Comparison of ENCODE assay signal across 2 cellular contexts in genomic region chr17:81130385-81131288, GRCh38.
TF ChIP-seq lines count a peak whose summit lies in the region.

No MANE protein-coding gene starts in this region.

TF ChIP-seq in GM23338, 12 proteins besides CTCF, POLR2A, EP300 and RAD21:
- no peak for TF ChIP-seq REST (IDR thresholded peaks at IDR 0.05; ENCODE audit: unreplicated experiment)

TF ChIP-seq in H1, 55 proteins besides CTCF, POLR2A, EP300 and RAD21:
- no peak for TF ChIP-seq ATF2 (IDR thresholded peaks at IDR 0.05; ENCODE audit: low read length)
- no peak for TF ChIP-seq RBBP5 (IDR thresholded peaks at IDR 0.05; ENCODE audit: borderline replicate concordance, low read depth, low read length)
- TF ChIP-seq CTBP2 (IDR thresholded peaks at IDR 0.05; ENCODE audit: borderline replicate concordance, insufficient read depth, insufficient read length, low read length): no peak
- TF ChIP-seq BACH1 (IDR thresholded peaks at IDR 0.05; ENCODE audit: low read length): no peak
- no peak for TF ChIP-seq SAP30 (IDR thresholded peaks at IDR 0.05; ENCODE audit: insufficient read depth, insufficient replicate concordance, low read length)
- TF ChIP-seq FOSL1 (IDR thresholded peaks at IDR 0.05; ENCODE audit: insufficient read depth, low read depth, low read length): no peak
- no peak for TF ChIP-seq SP4 (IDR thresholded peaks at IDR 0.05; ENCODE audit: low read length)
- TF ChIP-seq CHD2 (IDR thresholded peaks at IDR 0.05; ENCODE audit: low read length): no peak
- TF ChIP-seq SUZ12 (IDR thresholded peaks at IDR 0.05; ENCODE audit: low read length): no peak
- TF ChIP-seq RFX5 (IDR thresholded peaks at IDR 0.05; ENCODE audit: borderline replicate concordance, low read depth, low read length): no peak
- no peak for TF ChIP-seq TAF1 (IDR thresholded peaks at IDR 0.05; ENCODE audit: low read depth, low read length)
- no peak for TF ChIP-seq CHD7 (IDR thresholded peaks at IDR 0.05; ENCODE audit: insufficient replicate concordance, low read length)
- no peak for TF ChIP-seq EGR1 (IDR thresholded peaks at IDR 0.05; ENCODE audit: borderline replicate concordance, low read depth, low read length)
- no peak for TF ChIP-seq CREB1 (IDR thresholded peaks at IDR 0.05)
TF ChIP-seq in H1: peak in this region for 0.
